Comparison of ENCODE assay signal across 19 cellular contexts in genomic region chr11:4348142-4348541, GRCh38. TPM values are rescaled to one million over a fixed set of nuclear protein-coding genes. Genes with fewer than 3 reads are reported as not detected.
"Had no signal": no experiment of that assay in that cellular context is flagged by ENCODE, and none has a peak within 500 bp of the region (broad histone marks: within the 10 kb centered on the region; RNA-seq: fewer than 3 reads in every experiment).

No MANE protein-coding gene starts in this region.

RNA-seq across cellular contexts. Expression of gene OR52B4, which starts 20.0 kb away (rescaled TPM):
- total RNA-seq: activated naive CD4-positive, alpha-beta T cell treated with anti-CD3 and anti-CD28 coated beads for 36 hours; activated naive CD4-positive, alpha-beta T cell treated with anti-CD3 and anti-CD28 coated beads, Interleukin-2, amount 50 U/mL, for 72 hours; activated naive CD8-positive, alpha-beta T cell treated with anti-CD3 and anti-CD28 coated beads for 36 hours; activated naive CD8-positive, alpha-beta T cell treated with anti-CD3 and anti-CD28 coated beads, Interleukin-2, amount 10 ng/mL, durations not matched to agents 7 days and 5 days; activated T-cell treated with anti-CD3 and anti-CD28 coated beads, Interleukin-2, amount 50 U/mL, for 4 hours; activated T-cell treated with anti-CD3 and anti-CD28 coated beads, Interleukin-2, amount 50 U/mL, for 72 hours; activated T-helper 1 cell treated with anti-CD3 and anti-CD28 coated beads, Interleukin-12 subunit alpha, Interleukin-12 subunit beta, Interleukin-2, Interleukin-4 antibody, amounts not matched to agents 30 ng/mL and 10 ng/mL and 1 ng/mL, durations not matched to agents 14 hours and 24 hours and 36 hours; activated T-helper 17 cell treated with anti-CD3 and anti-CD28 coated beads, Interleukin-2, amount 50 U/mL, for 72 hours; activated T-helper 2 cell treated with anti-CD3 and anti-CD28 coated beads, Interferon-gamma antibody, Interleukin-2, Interleukin-4, amounts not matched to agents 10 μg/mL and 5 μg/mL and 100 μg/mL, durations not matched to agents 14 hours and 24 hours and 36 hours; adrenal gland; ascending aorta; astrocyte; body of pancreas; breast epithelium; bronchial epithelial cell; cardiac muscle cell; cardiac septum; cerebellum had no signal
- polyA plus RNA-seq: adipose tissue, adrenal gland, cardiac muscle cell had no signal
